In genomic region chr19:2061093-2061935, GRCh38 we compare ENCODE assay signal across 8 cellular contexts. TPM values are rescaled to one million over a fixed set of nuclear protein-coding genes. Genes with fewer than 3 reads are reported as not detected.
DNase-seq lines count a peak whose midpoint lies in the region; ATAC-seq and TF ChIP-seq lines count a peak whose summit lies in the region.

No MANE protein-coding gene starts in this region.

- no peaks in the 10 kb centered on the region for H4K20me1 ChIP-seq in OCI-LY3 (ENCODE audit: insufficient read depth, low read length)

- H3K4me2 ChIP-seq in OCI-LY3 (ENCODE audit: low read length): peak overlapping the region; percentile 95

- ATAC-seq in GM21526 (IDR thresholded peaks at IDR 0.05; ENCODE audit: low FRiP score, unreplicated experiment): peak; percentile 57

- peaks cover 24% of the 10 kb centered on the region; the same call in 1 of the 2 replicates for H3K79me2 ChIP-seq in OCI-LY3 (ENCODE audit: low read length)

- H3K4me3 ChIP-seq in OCI-LY3 (ENCODE audit: low read length): peak overlapping the region; percentile 89
- H3K4me3 ChIP-seq in epithelial cell of esophagus (ENCODE audit: low read length): peak overlapping the region; percentile 61
- peak overlapping the region; percentile 50 for H3K4me3 ChIP-seq in mononuclear cell (ENCODE audit: low read length)

- peak overlapping the region; percentile 54; the same call in 1 of the 2 replicates for H2AFZ ChIP-seq in OCI-LY3 (ENCODE audit: low read depth, low read length)

- peaks cover 40% of the 10 kb centered on the region for H3K4me1 ChIP-seq in OCI-LY3 (ENCODE audit: low read length)
- H3K4me1 ChIP-seq in mononuclear cell (ENCODE audit: insufficient read depth, low read length): peaks cover 57% of the 10 kb centered on the region

- H3K27me3 ChIP-seq in OCI-LY3 (ENCODE audit: low read depth, low read length) (no peaks in the 10 kb centered on the region), mononuclear cell (ENCODE audit: insufficient read depth, low read length) (no peaks in the 10 kb centered on the region)

- H3K9ac ChIP-seq in OCI-LY3 (ENCODE audit: low read length): peak overlapping the region; percentile 86

- no peaks in the 10 kb centered on the region for H3K9me3 ChIP-seq in OCI-LY3 (ENCODE audit: insufficient read depth, low read length)
- H3K9me3 ChIP-seq in mononuclear cell (ENCODE audit: low read depth, low read length): no peaks in the 10 kb centered on the region

- H3K27ac ChIP-seq in OCI-LY3 (ENCODE audit: low read length): peak overlapping the region; percentile 84

- DNase-seq in DMS 273 (lab: John Stamatoyannopoulos, UW; ENCODE audit: unreplicated experiment): peak; percentile 100
- DNase-seq in HuH-7.5 (ENCODE audit: low spot score): peak; percentile 99
- DNase-seq in activated T-cell treated with anti-CD3 and anti-CD28 coated beads for 24 hours (ENCODE audit: low read depth): peak; percentile 99
- peak; percentile 99 for DNase-seq in epithelial cell of esophagus (ENCODE audit: low read depth)
- DNase-seq in stimulated activated CD8-positive, alpha-beta memory T cell treated with anti-CD3 and anti-CD28 coated beads, Interleukin-2, amount 100 ng/mL, for 48 hours (ENCODE audit: low read depth in 2 of 2): peak; percentile 99 to 100

- TF ChIP-seq CTCF in OCI-LY3 (IDR thresholded peaks at IDR 0.05; ENCODE audit: low read depth, low read length) (no peak), epithelial cell of esophagus (IDR thresholded peaks at IDR 0.05; ENCODE audit: insufficient read depth, low read depth, low read length, missing control alignments) (no peak)

- H3K36me3 ChIP-seq in OCI-LY3 (replicated peaks; ENCODE audit: low read depth, low read length): no peaks in the 10 kb centered on the region

RNA-seq across cellular contexts. Expression of gene MKNK2, which starts 10.3 kb away (rescaled TPM):
- total RNA-seq in mononuclear cell: 163 TPM

RNA-seq across cellular contexts. Expression of gene MOB3A, which starts 34.8 kb away (rescaled TPM):
- 87.3 TPM for total RNA-seq in mononuclear cell

RNA-seq across cellular contexts. Expression of gene IZUMO4, which starts 35.4 kb away (rescaled TPM):
- 2.9 TPM for total RNA-seq in mononuclear cell

RNA-seq across cellular contexts. Expression of gene BTBD2, which starts 45.8 kb away (rescaled TPM):
- 23.2 TPM for total RNA-seq in mononuclear cell

Comparison
In these comparisons a context has a peak if more than half of its experiments do, and no peak if none do; other contexts are left out.
1. Peak in every context shown above with its lines: DNase-seq, ATAC-seq, H3K4me3 ChIP-seq and H3K27ac ChIP-seq.